Comparison of ENCODE assay signal across 8 cellular contexts in the genomic region with DNA sequence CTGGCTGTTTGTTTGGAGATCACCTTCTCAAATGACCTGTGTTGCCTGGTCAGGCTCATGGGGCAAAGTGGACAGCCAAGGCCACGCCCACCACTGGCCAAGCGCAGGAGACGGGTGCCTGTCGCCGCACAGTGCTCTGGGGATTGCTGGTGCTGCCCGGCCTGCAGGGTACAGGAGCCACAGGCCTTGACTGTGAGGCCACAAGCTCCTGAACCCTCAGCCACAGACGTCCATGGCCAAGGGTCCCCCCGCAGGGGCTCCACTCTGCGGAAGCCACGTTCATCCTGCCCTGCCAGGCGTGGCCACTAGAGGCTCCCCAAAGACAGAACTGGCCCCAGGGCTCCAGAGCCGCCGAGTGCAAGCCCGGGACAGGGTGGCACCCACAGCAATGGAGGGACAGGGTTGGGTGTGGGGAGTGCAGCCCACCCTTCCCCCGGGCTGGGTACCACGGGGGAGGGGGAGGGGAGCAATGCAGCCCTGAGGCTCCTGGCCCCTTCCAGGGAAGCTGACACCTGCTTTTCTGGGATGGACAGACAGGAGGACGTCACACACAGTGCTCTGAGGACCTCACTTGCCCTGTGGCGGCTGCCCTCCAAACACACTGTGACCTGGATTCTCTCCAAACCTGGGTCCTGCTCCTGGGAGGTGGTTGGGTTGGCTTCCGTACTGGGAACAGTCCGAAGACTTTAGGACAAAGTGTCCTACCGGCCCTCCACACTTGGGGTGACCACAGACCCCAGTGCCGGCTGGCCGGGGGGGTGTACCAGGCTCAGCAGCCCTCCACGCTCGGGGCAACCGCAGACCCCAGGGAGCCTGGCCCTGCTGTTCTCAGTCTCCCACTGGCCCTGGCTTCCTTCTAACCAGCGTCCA. TPM values are rescaled to one million over a fixed set of nuclear protein-coding genes. Genes with fewer than 3 reads are reported as not detected.
DNase-seq lines count a peak whose midpoint lies in the region; ATAC-seq and TF ChIP-seq lines count a peak whose summit lies in the region.

No MANE protein-coding gene starts in this region.

- intact Hi-C loops in Panc1 (cut with micrococcal nuclease; ENCODE audit: unreplicated experiment): loop anchor here (5.0 kb wide), 1 partner anchor 231 kb away; no protein-coding TSS in a partner anchor

- H3K36me3 ChIP-seq in Panc1 (ENCODE audit: control insufficient read depth, insufficient read depth, low read length) (no peaks in the 10 kb centered on the region; the same call in 1 of the 2 replicates), thoracic aorta (no peaks in the 10 kb centered on the region)

- peak; percentile 69 for ATAC-seq in GM19351 (IDR thresholded peaks at IDR 0.05; ENCODE audit: unreplicated experiment)
- peak; percentile 67 for ATAC-seq in Panc1
- peak; percentile 62 for ATAC-seq in foreskin keratinocyte
- peak; percentile 62 for ATAC-seq in thoracic aorta (ENCODE audit: insufficient number of reproducible peaks, low FRiP score, low read depth)

- POLR2A ChIA-PET in Panc1 (lab: Charles Lee): no interaction called here

- no TSS peak for BruUV-seq in Panc1 (replicated peaks; lab: Mats Ljungman, UMichigan)

- in situ Hi-C loops in Panc1 (cut with HindIII; ENCODE audit: low pct_unique_long_range_greater_than_20kb, low sequenced_read_pairs): no loop called here

- peak; percentile 20 to 28 for DNase-seq in AML-193 (lab: John Stamatoyannopoulos, UW)
- peak; percentile 88 for DNase-seq in HuH-7.5 (ENCODE audit: low spot score)
- DNase-seq in Panc1 (ENCODE audit: low read depth, low spot score): peak; percentile 68
- peak; percentile 56 for DNase-seq in activated effector memory CD4-positive, alpha-beta T cell treated with Interleukin-2 at 50 U/mL for 16 hours
- DNase-seq in foreskin keratinocyte: peak in 1 of 2 donors; percentile 26
- DNase-seq in occipital lobe (lab: John Stamatoyannopoulos, UW): peak; percentile 68
- DNase-seq in thoracic aorta (ENCODE audit: low spot score): no peak

- H3K4me1 ChIP-seq in Panc1 (ENCODE audit: control insufficient read depth, insufficient read depth, low read length): peaks cover 52% of the 10 kb centered on the region
- H3K4me1 ChIP-seq in foreskin keratinocyte: no peaks in the 10 kb centered on the region
- peaks cover 28 to 38% of the 10 kb centered on the region in 2 donors for H3K4me1 ChIP-seq in thoracic aorta (ENCODE audit: control insufficient read depth in 1 of 2, low read depth in 2 of 2)

- H3K4me3 ChIP-seq in Panc1 (ENCODE audit: low read depth in 2 of 2, low read length in 2 of 2) (peak overlapping the region; percentile 22 to 49; a peak in 3 of 4 replicates), thoracic aorta (no peak overlapping the region)

- H3K9me3 ChIP-seq in Panc1 (ENCODE audit: control insufficient read depth, insufficient read depth, low read depth, low read length): no peaks in the 10 kb centered on the region
- H3K9me3 ChIP-seq in thoracic aorta: no peaks in the 10 kb centered on the region

- H3K27ac ChIP-seq in Panc1 (ENCODE audit: low read length) (peak overlapping the region; percentile 57), foreskin keratinocyte (peak overlapping the region; percentile 54), thoracic aorta (no peak overlapping the region)

- TF ChIP-seq CTCF in Panc1 (IDR thresholded peaks at IDR 0.05) (peak; percentile 96), foreskin keratinocyte (conservative IDR thresholded peaks at IDR 0.05) (peak; percentile 88), thoracic aorta (IDR thresholded peaks at IDR 0.05) (peak; percentile 92)

- CTCF ChIA-PET in Panc1 (lab: Charles Lee): no interaction called here

- H3K27me3 ChIP-seq in Panc1 (ENCODE audit: control insufficient read depth, insufficient read depth, low read length): no peaks in the 10 kb centered on the region
- peaks cover 37% of the 10 kb centered on the region for H3K27me3 ChIP-seq in foreskin keratinocyte
- H3K27me3 ChIP-seq in thoracic aorta (replicated peaks; ENCODE audit: insufficient read depth): no peaks in the 10 kb centered on the region

RNA-seq across cellular contexts. Expression of a gene that starts 21.5 kb away (rescaled TPM):
- 0.98 TPM for total RNA-seq in Panc1 (2021; ENCODE audit: unreplicated experiment)
- polyA plus RNA-seq in Panc1 (2012; ENCODE audit: insufficient read length): 1.5 TPM
- total RNA-seq in foreskin keratinocyte: 0.14 and 0.44 TPM in 2 replicates
- 0.04 and 0.16 TPM in 2 replicates for polyA plus RNA-seq in foreskin keratinocyte
- total RNA-seq in occipital lobe: 16.2 TPM
- total RNA-seq in thoracic aorta: 10 to 100 TPM in 1 of 2 donors, 1 to 10 TPM in 1; 9.9 to 13.0 TPM

RNA-seq across cellular contexts. Expression of a gene that starts 59.6 kb away (rescaled TPM):
- total RNA-seq in Panc1 (2021; ENCODE audit: unreplicated experiment): 33.2 TPM
- polyA plus RNA-seq in Panc1 (2012; ENCODE audit: insufficient read length): 7.5 TPM
- 11.2 and 11.5 TPM in 2 replicates for total RNA-seq in foreskin keratinocyte
- polyA plus RNA-seq in foreskin keratinocyte: 5.2 and 5.8 TPM in 2 replicates
- total RNA-seq in occipital lobe: 5.9 TPM
- total RNA-seq in thoracic aorta: 1 to 10 TPM in 1 of 2 donors, under 1 TPM in 1; 0.68 to 2.0 TPM

Comparison
In these comparisons a context has a peak if more than half of its experiments do, and no peak if none do; other contexts are left out.
1. H3K27ac ChIP-seq: peak in Panc1 (single experiment) and foreskin keratinocyte (single experiment); none in thoracic aorta (0 of 2).
2. Peak in every context shown above with its lines, with median percentiles within 50 percentile points of each other: ATAC-seq and CTCF ChIP-seq.